ENCODE assay signal across 1 cellular context in the genomic region with DNA sequence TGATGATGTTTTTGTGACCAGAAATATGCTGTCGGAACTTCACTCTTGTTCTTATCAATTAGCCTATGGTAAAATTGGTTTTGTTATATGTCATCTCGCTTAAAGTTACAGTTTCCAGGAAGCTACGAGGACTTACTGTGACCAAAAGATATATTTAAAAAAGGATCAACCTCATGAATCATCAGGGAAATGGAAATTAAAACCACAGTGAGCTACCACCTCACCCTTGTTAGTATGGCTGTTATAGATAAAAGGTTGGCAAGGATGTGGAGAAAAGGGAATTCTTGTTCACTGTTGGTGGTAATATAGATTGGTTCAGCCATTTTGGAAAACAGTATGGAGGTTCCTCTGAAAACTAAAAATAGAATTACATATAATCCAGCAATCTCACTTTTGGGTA.
TF ChIP-seq lines count a peak whose summit lies in the region.

No MANE protein-coding gene starts in this region.

TF ChIP-seq in GM23338, 12 proteins besides CTCF, POLR2A, EP300 and RAD21 (continued from another document):
- TF ChIP-seq, protein P1, sequence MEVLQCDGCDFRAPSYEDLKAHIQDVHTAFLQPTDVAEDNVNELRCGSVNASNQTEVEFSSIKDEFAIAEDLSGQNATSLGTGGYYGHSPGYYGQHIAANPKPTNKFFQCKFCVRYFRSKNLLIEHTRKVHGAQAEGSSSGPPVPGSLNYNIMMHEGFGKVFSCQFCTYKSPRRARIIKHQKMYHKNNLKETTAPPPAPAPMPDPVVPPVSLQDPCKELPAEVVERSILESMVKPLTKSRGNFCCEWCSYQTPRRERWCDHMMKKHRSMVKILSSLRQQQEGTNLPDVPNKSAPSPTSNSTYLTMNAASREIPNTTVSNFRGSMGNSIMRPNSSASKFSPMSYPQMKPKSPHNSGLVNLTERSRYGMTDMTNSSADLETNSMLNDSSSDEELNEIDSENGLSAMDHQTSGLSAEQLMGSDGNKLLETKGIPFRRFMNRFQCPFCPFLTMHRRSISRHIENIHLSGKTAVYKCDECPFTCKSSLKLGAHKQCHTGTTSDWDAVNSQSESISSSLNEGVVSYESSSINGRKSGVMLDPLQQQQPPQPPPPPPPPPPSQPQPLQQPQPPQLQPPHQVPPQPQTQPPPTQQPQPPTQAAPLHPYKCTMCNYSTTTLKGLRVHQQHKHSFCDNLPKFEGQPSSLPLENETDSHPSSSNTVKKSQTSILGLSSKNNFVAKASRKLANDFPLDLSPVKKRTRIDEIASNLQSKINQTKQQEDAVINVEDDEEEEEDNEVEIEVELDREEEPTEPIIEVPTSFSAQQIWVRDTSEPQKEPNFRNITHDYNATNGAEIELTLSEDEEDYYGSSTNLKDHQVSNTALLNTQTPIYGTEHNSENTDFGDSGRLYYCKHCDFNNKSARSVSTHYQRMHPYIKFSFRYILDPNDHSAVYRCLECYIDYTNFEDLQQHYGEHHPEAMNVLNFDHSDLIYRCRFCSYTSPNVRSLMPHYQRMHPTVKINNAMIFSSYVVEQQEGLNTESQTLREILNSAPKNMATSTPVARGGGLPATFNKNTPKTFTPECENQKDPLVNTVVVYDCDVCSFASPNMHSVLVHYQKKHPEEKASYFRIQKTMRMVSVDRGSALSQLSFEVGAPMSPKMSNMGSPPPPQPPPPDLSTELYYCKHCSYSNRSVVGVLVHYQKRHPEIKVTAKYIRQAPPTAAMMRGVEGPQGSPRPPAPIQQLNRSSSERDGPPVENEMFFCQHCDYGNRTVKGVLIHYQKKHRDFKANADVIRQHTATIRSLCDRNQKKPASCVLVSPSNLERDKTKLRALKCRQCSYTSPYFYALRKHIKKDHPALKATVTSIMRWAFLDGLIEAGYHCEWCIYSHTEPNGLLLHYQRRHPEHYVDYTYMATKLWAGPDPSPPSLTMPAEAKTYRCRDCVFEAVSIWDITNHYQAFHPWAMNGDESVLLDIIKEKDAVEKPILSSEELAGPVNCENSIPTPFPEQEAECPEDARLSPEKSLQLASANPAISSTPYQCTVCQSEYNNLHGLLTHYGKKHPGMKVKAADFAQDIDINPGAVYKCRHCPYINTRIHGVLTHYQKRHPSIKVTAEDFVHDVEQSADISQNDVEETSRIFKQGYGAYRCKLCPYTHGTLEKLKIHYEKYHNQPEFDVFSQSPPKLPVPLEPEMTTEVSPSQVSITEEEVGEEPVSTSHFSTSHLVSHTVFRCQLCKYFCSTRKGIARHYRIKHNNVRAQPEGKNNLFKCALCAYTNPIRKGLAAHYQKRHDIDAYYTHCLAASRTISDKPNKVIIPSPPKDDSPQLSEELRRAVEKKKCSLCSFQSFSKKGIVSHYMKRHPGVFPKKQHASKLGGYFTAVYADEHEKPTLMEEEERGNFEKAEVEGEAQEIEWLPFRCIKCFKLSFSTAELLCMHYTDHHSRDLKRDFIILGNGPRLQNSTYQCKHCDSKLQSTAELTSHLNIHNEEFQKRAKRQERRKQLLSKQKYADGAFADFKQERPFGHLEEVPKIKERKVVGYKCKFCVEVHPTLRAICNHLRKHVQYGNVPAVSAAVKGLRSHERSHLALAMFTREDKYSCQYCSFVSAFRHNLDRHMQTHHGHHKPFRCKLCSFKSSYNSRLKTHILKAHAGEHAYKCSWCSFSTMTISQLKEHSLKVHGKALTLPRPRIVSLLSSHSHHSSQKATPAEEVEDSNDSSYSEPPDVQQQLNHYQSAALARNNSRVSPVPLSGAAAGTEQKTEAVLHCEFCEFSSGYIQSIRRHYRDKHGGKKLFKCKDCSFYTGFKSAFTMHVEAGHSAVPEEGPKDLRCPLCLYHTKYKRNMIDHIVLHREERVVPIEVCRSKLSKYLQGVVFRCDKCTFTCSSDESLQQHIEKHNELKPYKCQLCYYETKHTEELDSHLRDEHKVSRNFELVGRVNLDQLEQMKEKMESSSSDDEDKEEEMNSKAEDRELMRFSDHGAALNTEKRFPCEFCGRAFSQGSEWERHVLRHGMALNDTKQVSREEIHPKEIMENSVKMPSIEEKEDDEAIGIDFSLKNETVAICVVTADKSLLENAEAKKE (CRISPR knock-in tag; IDR thresholded peaks at IDR 0.05), result no peak
- TF ChIP-seq CREB1 (CRISPR knock-in tag; IDR thresholded peaks at IDR 0.05; ENCODE audit: low read depth) (no peak), EZH2 (IDR thresholded peaks at IDR 0.05; ENCODE audit: low read depth, unreplicated experiment) (no peak), STAT1 (IDR thresholded peaks at IDR 0.05; ENCODE audit: unreplicated experiment) (no peak)
- TF ChIP-seq, protein P2, sequence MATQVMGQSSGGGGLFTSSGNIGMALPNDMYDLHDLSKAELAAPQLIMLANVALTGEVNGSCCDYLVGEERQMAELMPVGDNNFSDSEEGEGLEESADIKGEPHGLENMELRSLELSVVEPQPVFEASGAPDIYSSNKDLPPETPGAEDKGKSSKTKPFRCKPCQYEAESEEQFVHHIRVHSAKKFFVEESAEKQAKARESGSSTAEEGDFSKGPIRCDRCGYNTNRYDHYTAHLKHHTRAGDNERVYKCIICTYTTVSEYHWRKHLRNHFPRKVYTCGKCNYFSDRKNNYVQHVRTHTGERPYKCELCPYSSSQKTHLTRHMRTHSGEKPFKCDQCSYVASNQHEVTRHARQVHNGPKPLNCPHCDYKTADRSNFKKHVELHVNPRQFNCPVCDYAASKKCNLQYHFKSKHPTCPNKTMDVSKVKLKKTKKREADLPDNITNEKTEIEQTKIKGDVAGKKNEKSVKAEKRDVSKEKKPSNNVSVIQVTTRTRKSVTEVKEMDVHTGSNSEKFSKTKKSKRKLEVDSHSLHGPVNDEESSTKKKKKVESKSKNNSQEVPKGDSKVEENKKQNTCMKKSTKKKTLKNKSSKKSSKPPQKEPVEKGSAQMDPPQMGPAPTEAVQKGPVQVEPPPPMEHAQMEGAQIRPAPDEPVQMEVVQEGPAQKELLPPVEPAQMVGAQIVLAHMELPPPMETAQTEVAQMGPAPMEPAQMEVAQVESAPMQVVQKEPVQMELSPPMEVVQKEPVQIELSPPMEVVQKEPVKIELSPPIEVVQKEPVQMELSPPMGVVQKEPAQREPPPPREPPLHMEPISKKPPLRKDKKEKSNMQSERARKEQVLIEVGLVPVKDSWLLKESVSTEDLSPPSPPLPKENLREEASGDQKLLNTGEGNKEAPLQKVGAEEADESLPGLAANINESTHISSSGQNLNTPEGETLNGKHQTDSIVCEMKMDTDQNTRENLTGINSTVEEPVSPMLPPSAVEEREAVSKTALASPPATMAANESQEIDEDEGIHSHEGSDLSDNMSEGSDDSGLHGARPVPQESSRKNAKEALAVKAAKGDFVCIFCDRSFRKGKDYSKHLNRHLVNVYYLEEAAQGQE (IDR thresholded peaks at IDR 0.05; ENCODE audit: unreplicated experiment), result no peak
